Comparison of ENCODE assay signal across 8 cellular contexts in genomic region chr20:32470025-32470861, GRCh38.
DNase-seq lines count a peak whose midpoint lies in the region; ATAC-seq and TF ChIP-seq lines count a peak whose summit lies in the region.

No MANE protein-coding gene starts in this region.

- peak overlapping the region; percentile 77 for H3K9ac ChIP-seq in HUES6 (ENCODE audit: low read length)

- POLR2A ChIA-PET in activated CD4-positive, alpha-beta T cell treated with anti-CD3 and anti-CD28 coated beads, Interleukin-2, amount 10 ng/mL, durations not matched to agents 7 days and 5 days (lab: Charles Lee) = no interaction called here

- peaks cover 63% of the 10 kb centered on the region for H3K4me1 Mint-ChIP-seq in Calu3 (ENCODE audit: low read depth, unreplicated experiment)
- H3K4me1 Mint-ChIP-seq in activated CD4-positive, alpha-beta T cell treated with anti-CD3 and anti-CD28 coated beads, Interleukin-2, amount 10 ng/mL, durations not matched to agents 7 days and 5 days = no peaks in the 10 kb centered on the region

- peak overlapping the region; percentile 74; the same call in 1 of the 2 replicates for H3K27ac ChIP-seq in HUES6 (ENCODE audit: low read depth, low read length)

- peaks cover 27% of the 10 kb centered on the region for H3K36me3 ChIP-seq in HUES6 (ENCODE audit: control insufficient read depth, insufficient read depth, low read length)

- no peak overlapping the region for H3K4me3 Mint-ChIP-seq in Calu3 (ENCODE audit: low read depth, unreplicated experiment)
- no peak overlapping the region for H3K4me3 Mint-ChIP-seq in activated CD4-positive, alpha-beta T cell treated with anti-CD3 and anti-CD28 coated beads, Interleukin-2, amount 10 ng/mL, durations not matched to agents 7 days and 5 days

- H3K27ac Mint-ChIP-seq in Calu3 (ENCODE audit: unreplicated experiment) = peak overlapping the region; percentile 14
- no peak overlapping the region for H3K27ac Mint-ChIP-seq in activated CD4-positive, alpha-beta T cell treated with anti-CD3 and anti-CD28 coated beads, Interleukin-2, amount 10 ng/mL, durations not matched to agents 7 days and 5 days

- H3K27me3 ChIP-seq in HUES6 (ENCODE audit: control insufficient read depth, insufficient read depth, low read length) = no peaks in the 10 kb centered on the region

- BruUV-seq in Calu3 (replicated peaks; lab: Mats Ljungman, UMichigan) = no TSS peak

- DNase-seq in Calu3 = peak; percentile 63
- DNase-seq in activated CD4-positive, alpha-beta T cell treated with anti-CD3 and anti-CD28 coated beads, Interleukin-2, amount 10 ng/mL, durations not matched to agents 7 days and 5 days = peak; percentile 33
- peak; percentile 86 for DNase-seq in glomerular endothelial cell (ENCODE audit: extremely low read depth, low read depth, low spot score)
- DNase-seq in renal cortical epithelial cell (ENCODE audit: low read depth) = peak; percentile 29
- DNase-seq in superior temporal gyrus (ENCODE audit: extremely low spot score) = no peak
- no peak for DNase-seq in effector CD8-positive, alpha-beta T cell (lab: John Stamatoyannopoulos, UW)

- H3K36me3 Mint-ChIP-seq in Calu3 (ENCODE audit: insufficient read depth, unreplicated experiment) = peaks cover 80% of the 10 kb centered on the region
- no peaks in the 10 kb centered on the region for H3K36me3 Mint-ChIP-seq in activated CD4-positive, alpha-beta T cell treated with anti-CD3 and anti-CD28 coated beads, Interleukin-2, amount 10 ng/mL, durations not matched to agents 7 days and 5 days (ENCODE audit: low read depth)

- TF ChIP-seq CTCF in Calu3 (IDR thresholded peaks at IDR 0.05; ENCODE audit: unreplicated experiment) = peak; percentile 40

- no peak overlapping the region for H3K4me3 ChIP-seq in HUES6 (ENCODE audit: low read depth, low read length)

- CTCF ChIA-PET in Calu3 (lab: Charles Lee) = no interaction called here
- CTCF ChIA-PET in activated CD4-positive, alpha-beta T cell treated with anti-CD3 and anti-CD28 coated beads, Interleukin-2, amount 10 ng/mL, durations not matched to agents 7 days and 5 days (lab: Charles Lee) = no interaction called here

- intact Hi-C loops in Calu3 (cut with micrococcal nuclease; ENCODE audit: unreplicated experiment) = no loop called here

- no peak for ATAC-seq in GM21528 (IDR thresholded peaks at IDR 0.05; ENCODE audit: low FRiP score, unreplicated experiment)

- H3K9me3 Mint-ChIP-seq in Calu3 (ENCODE audit: low read depth, unreplicated experiment) = no peaks in the 10 kb centered on the region
- no peaks in the 10 kb centered on the region for H3K9me3 Mint-ChIP-seq in activated CD4-positive, alpha-beta T cell treated with anti-CD3 and anti-CD28 coated beads, Interleukin-2, amount 10 ng/mL, durations not matched to agents 7 days and 5 days

- H3K9me3 ChIP-seq in HUES6 (ENCODE audit: control insufficient read depth, insufficient read depth, low read depth, low read length) = no peaks in the 10 kb centered on the region

- peaks cover 48% of the 10 kb centered on the region for H3K4me1 ChIP-seq in HUES6 (ENCODE audit: control insufficient read depth, insufficient read depth, low read length)

- H3K27me3 Mint-ChIP-seq in Calu3 (ENCODE audit: unreplicated experiment) = no peaks in the 10 kb centered on the region
- H3K27me3 Mint-ChIP-seq in activated CD4-positive, alpha-beta T cell treated with anti-CD3 and anti-CD28 coated beads, Interleukin-2, amount 10 ng/mL, durations not matched to agents 7 days and 5 days = no peaks in the 10 kb centered on the region

Comparison
In these comparisons a context has a peak if more than half of its experiments do, and no peak if none do; other contexts are left out.
1. DNase-seq: peak in Calu3 (single experiment), activated CD4-positive, alpha-beta T cell treated with anti-CD3 and anti-CD28 coated beads, Interleukin-2, amount 10 ng/mL, durations not matched to agents 7 days and 5 days (single experiment), glomerular endothelial cell (single experiment) and renal cortical epithelial cell (single experiment); none in superior temporal gyrus (single experiment) and effector CD8-positive, alpha-beta T cell (single experiment).